In the genomic region with DNA sequence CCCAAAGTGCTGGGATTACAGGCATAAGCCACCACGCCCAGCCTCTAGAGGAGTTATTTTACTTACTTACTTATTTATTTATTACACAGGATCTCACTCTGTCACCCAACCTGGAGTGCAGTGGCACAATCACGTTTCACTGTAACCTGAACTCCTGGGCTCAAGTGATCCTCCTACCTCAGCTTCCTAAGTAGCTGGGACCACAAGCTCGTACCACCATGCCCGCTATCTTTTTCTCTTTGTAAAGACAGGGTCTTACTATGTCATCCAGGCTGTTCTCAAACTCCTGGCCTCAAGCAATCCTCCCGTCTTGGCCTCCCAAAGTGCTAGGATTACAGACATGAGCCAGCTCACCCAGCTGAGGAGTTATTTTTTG, we compare ENCODE assay signal across 13 cellular contexts. TPM values are rescaled to one million over a fixed set of nuclear protein-coding genes. Genes with fewer than 3 reads are reported as not detected.
DNase-seq lines count a peak whose midpoint lies in the region; ATAC-seq and TF ChIP-seq lines count a peak whose summit lies in the region.
"Had no signal": no experiment of that assay in that cellular context is flagged by ENCODE, and none has a peak within 500 bp of the region (broad histone marks: within the 10 kb centered on the region; RNA-seq: fewer than 3 reads in every experiment).

No MANE protein-coding gene starts in this region.

- TF ChIP-seq CTCF in A673 (conservative IDR thresholded peaks at IDR 0.05; ENCODE audit: low read depth, low read length) (no peak), activated B cell treated with CpG ODN at 0.5 μM for 24 hours (IDR thresholded peaks at IDR 0.05) (no peak)

- DNase-seq in A673 (ENCODE audit: low spot score) (no peak), activated B cell treated with CpG ODN at 0.5 μM for 24 hours (no peak), pons (ENCODE audit: low spot score) (no peak), NCI-H226 (no peak)
- DNase-seq in CD4-positive, CD25-positive, alpha-beta regulatory T cell, result no peak
- DNase-seq: activated T-cell treated with anti-CD3 and anti-CD28 coated beads, Interleukin-2, amount 50 U/mL, for 24 hours; foreskin keratinocyte; left cardiac atrium; NCI-H2227 treated with DMSO at 0.1 percent for 48 hours; stimulated activated CD4-positive, alpha-beta T cell treated with anti-CD3 and anti-CD28 coated beads, Interleukin-4, amount 100 ng/mL, for 4 hours; tibial artery had no signal

- no peak for ATAC-seq in CD4-positive, CD25-positive, alpha-beta regulatory T cell (ENCODE audit: low read depth in 2 of 2)
- ATAC-seq in activated B cell treated with CpG ODN at 0.5 μM for 24 hours (ENCODE audit: low read depth), result no peak
- ATAC-seq: foreskin keratinocyte, left cardiac atrium had no signal

- H3K9me3 ChIP-seq in A673 (ENCODE audit: low read depth, low read length, poor library complexity, severe bottlenecking), result no peaks in the 10 kb centered on the region
- H3K9me3 ChIP-seq in CD4-positive, CD25-positive, alpha-beta regulatory T cell (ENCODE audit: control insufficient read depth in 2 of 2, low read length in 2 of 2), result no peaks in the 10 kb centered on the region
- H3K9me3 ChIP-seq: ascending aorta, tibial artery had no signal

- no peaks in the 10 kb centered on the region for H3K9me3 Mint-ChIP-seq in CD4-positive, CD25-positive, alpha-beta regulatory T cell
- H3K9me3 Mint-ChIP-seq in activated B cell treated with CpG ODN at 0.5 μM for 24 hours, result no peaks in the 10 kb centered on the region
- H3K9me3 Mint-ChIP-seq: activated T-cell treated with anti-CD3 and anti-CD28 coated beads, Interleukin-2, amount 50 U/mL, for 24 hours had no signal

- intact Hi-C loops in A673 (cut with micrococcal nuclease; ENCODE audit: unreplicated experiment), result no loop called here
- intact Hi-C loops in activated B cell treated with CpG ODN at 0.5 μM for 24 hours (cut with micrococcal nuclease), result no loop called here

- no peaks in the 10 kb centered on the region for H3K27me3 ChIP-seq in A673 (replicated peaks; ENCODE audit: insufficient read depth, low read depth, low read length, poor library complexity)
- H3K27me3 ChIP-seq in CD4-positive, CD25-positive, alpha-beta regulatory T cell (ENCODE audit: control insufficient read depth, insufficient read depth, low read length), result no peaks in the 10 kb centered on the region
- H3K27me3 ChIP-seq: ascending aorta, foreskin keratinocyte, tibial artery had no signal

- peak overlapping the region in 1 of 3 donors; percentile 43 for H3K27ac Mint-ChIP-seq in CD4-positive, CD25-positive, alpha-beta regulatory T cell
- H3K27ac Mint-ChIP-seq in activated B cell treated with CpG ODN at 0.5 μM for 24 hours, result peak overlapping the region; percentile 14
- H3K27ac Mint-ChIP-seq: CD14-positive monocyte had no signal

- BruUV-seq in A673 (replicated peaks; lab: Mats Ljungman, UMichigan), result no TSS peak

- POLR2A ChIA-PET in A673 (lab: Charles Lee; ENCODE audit: low non-redundant PET) (no interaction called here), activated B cell treated with CpG ODN at 0.5 μM for 24 hours (lab: Charles Lee) (no interaction called here)

- peaks cover 8% of the 10 kb centered on the region for H3K36me3 ChIP-seq in A673 (ENCODE audit: insufficient read depth, low read length, poor library complexity, severe bottlenecking)
- no peaks in the 10 kb centered on the region for H3K36me3 ChIP-seq in CD4-positive, CD25-positive, alpha-beta regulatory T cell (ENCODE audit: control insufficient read depth, insufficient read depth, low read length)
- H3K36me3 ChIP-seq: ascending aorta, tibial artery had no signal

- CTCF ChIA-PET in A673 (lab: Charles Lee), result no interaction called here
- CTCF ChIA-PET in activated B cell treated with CpG ODN at 0.5 μM for 24 hours (lab: Charles Lee), result no interaction called here

- H3K4me3 ChIP-seq in A673 (ENCODE audit: low read depth, low read length, poor library complexity, severe bottlenecking), result no peak overlapping the region
- no peak overlapping the region for H3K4me3 ChIP-seq in CD4-positive, CD25-positive, alpha-beta regulatory T cell (ENCODE audit: low read depth, low read length)
- H3K4me3 ChIP-seq: ascending aorta, tibial artery had no signal

- H3K27ac ChIP-seq in A673 (ENCODE audit: low read depth, low read length, poor library complexity, severe bottlenecking), result peak overlapping the region; percentile 97
- H3K27ac ChIP-seq in CD4-positive, CD25-positive, alpha-beta regulatory T cell (ENCODE audit: insufficient read depth, low read length, poor library complexity, severe bottlenecking), result no peak overlapping the region
- H3K27ac ChIP-seq: ascending aorta, foreskin keratinocyte, tibial artery had no signal

- H3K36me3 Mint-ChIP-seq in CD4-positive, CD25-positive, alpha-beta regulatory T cell, result no peaks in the 10 kb centered on the region
- no peaks in the 10 kb centered on the region for H3K36me3 Mint-ChIP-seq in activated B cell treated with CpG ODN at 0.5 μM for 24 hours (ENCODE audit: low read depth)

- H3K4me3 Mint-ChIP-seq in CD4-positive, CD25-positive, alpha-beta regulatory T cell, result peak overlapping the region; percentile 32 to 85 (median 66)
- no peak overlapping the region for H3K4me3 Mint-ChIP-seq in activated B cell treated with CpG ODN at 0.5 μM for 24 hours
- H3K4me3 Mint-ChIP-seq: CD14-positive monocyte had no signal

- peaks cover 10% of the 10 kb centered on the region for H3K27me3 Mint-ChIP-seq in CD4-positive, CD25-positive, alpha-beta regulatory T cell
- H3K27me3 Mint-ChIP-seq in activated B cell treated with CpG ODN at 0.5 μM for 24 hours, result no peaks in the 10 kb centered on the region
- H3K27me3 Mint-ChIP-seq: activated T-cell treated with anti-CD3 and anti-CD28 coated beads, Interleukin-2, amount 50 U/mL, for 24 hours had no signal

- peaks cover 31% of the 10 kb centered on the region for H3K4me1 ChIP-seq in A673 (ENCODE audit: insufficient read depth, low read length, poor library complexity, severe bottlenecking)
- H3K4me1 ChIP-seq in CD4-positive, CD25-positive, alpha-beta regulatory T cell (ENCODE audit: control insufficient read depth, insufficient read depth, low read length, poor library complexity, severe bottlenecking), result peaks cover 5% of the 10 kb centered on the region
- H3K4me1 ChIP-seq: ascending aorta had no signal

- H3K4me1 Mint-ChIP-seq in CD4-positive, CD25-positive, alpha-beta regulatory T cell, result peaks cover 5 to 18% (median 12%) of the 10 kb centered on the region in 4 donors
- H3K4me1 Mint-ChIP-seq in activated B cell treated with CpG ODN at 0.5 μM for 24 hours, result peaks cover 12% of the 10 kb centered on the region

RNA-seq across cellular contexts. Expression of a gene that starts 1.6 kb away (rescaled TPM):
- total RNA-seq in A673 (2021), result 43.4 and 59.6 TPM in 2 replicates
- 6.0 TPM for total RNA-seq in CD4-positive, CD25-positive, alpha-beta regulatory T cell
- polyA plus RNA-seq in CD4-positive, CD25-positive, alpha-beta regulatory T cell, result 10 to 100 TPM; 15.0 to 22.6 (median 19.6) TPM
- total RNA-seq in activated B cell treated with CpG ODN at 0.5 μM for 24 hours, result 13.3 and 14.0 TPM in 2 replicates
- total RNA-seq: ascending aorta had no signal

RNA-seq across cellular contexts. Expression of a gene that starts 29.1 kb away (rescaled TPM):
- total RNA-seq in A673 (2021), result 71.9 and 72.0 TPM in 2 replicates
- total RNA-seq in CD4-positive, CD25-positive, alpha-beta regulatory T cell, result 93.9 TPM
- polyA plus RNA-seq in CD4-positive, CD25-positive, alpha-beta regulatory T cell, result 100 to 1,000 TPM in 1 of 4 donors, 10 to 100 TPM in 3; 87.5 to 115 (median 91.8) TPM
- total RNA-seq in activated B cell treated with CpG ODN at 0.5 μM for 24 hours, result 92.7 and 100 TPM in 2 replicates

RNA-seq across cellular contexts. Expression of a gene that starts 32.0 kb away (rescaled TPM):
- total RNA-seq in A673 (2021) (43.4 and 55.4 TPM in 2 replicates), activated B cell treated with CpG ODN at 0.5 μM for 24 hours (7.6 and 12.8 TPM in 2 replicates)
- 1.5 TPM for total RNA-seq in CD4-positive, CD25-positive, alpha-beta regulatory T cell
- 1 to 10 TPM in 2 of 4 donors, under 1 TPM in 1, not detected in 1; 0.52 to 1.5 (median 1.1) TPM for polyA plus RNA-seq in CD4-positive, CD25-positive, alpha-beta regulatory T cell

RNA-seq across cellular contexts. Expression of a gene that starts 53.6 kb away (rescaled TPM):
- total RNA-seq in A673 (2021), result 41.0 and 51.0 TPM in 2 replicates
- 4.9 TPM for total RNA-seq in CD4-positive, CD25-positive, alpha-beta regulatory T cell
- polyA plus RNA-seq in CD4-positive, CD25-positive, alpha-beta regulatory T cell, result under 1 TPM; 0.29 to 0.44 (median 0.38) TPM
- 6.1 and 6.2 TPM in 2 replicates for total RNA-seq in activated B cell treated with CpG ODN at 0.5 μM for 24 hours
